In the genomic region with DNA sequence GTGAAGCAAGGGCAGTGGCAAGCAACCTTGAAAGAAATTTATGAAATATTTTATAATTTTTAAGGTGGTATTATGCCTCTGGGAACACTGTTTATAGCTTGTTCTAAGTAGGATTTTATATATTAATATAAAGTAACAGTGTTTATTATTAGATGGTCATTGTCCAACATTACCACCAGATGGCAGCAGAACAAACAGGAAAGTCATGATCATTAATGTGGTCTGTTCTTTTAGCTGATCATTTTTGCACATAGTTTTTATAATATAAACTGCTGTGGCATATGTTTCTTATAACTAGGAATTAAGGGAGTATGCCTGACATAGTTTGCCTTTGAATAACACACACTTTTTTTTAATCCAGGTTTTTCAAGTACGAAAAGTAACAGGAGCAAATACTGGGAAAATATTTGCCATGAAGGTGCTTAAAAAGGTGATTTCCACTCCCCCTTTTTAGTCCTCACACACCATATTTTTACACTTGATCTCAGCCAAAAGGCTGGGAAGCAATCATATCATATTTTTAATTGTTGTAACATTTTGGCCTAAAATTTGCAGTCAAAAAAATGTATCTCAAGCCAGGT, we compare ENCODE assay signal across 8 cellular contexts. TPM values are rescaled to one million over a fixed set of nuclear protein-coding genes. Genes with fewer than 3 reads are reported as not detected.
DNase-seq lines count a peak whose midpoint lies in the region; ATAC-seq and TF ChIP-seq lines count a peak whose summit lies in the region.

No MANE protein-coding gene starts in this region.

- peaks cover 12% of the 10 kb centered on the region for H3F3A ChIP-seq in neural progenitor cell (ENCODE audit: low read depth)

- H3K27me3 Mint-ChIP-seq in neural progenitor cell (ENCODE audit: insufficient read depth, low read depth) = peaks cover 2% of the 10 kb centered on the region

- H3K27ac ChIP-seq in neural progenitor cell = no peak overlapping the region

- H3K79me2 ChIP-seq in neural progenitor cell (ENCODE audit: low read depth) = no peaks in the 10 kb centered on the region

- peaks cover 5% of the 10 kb centered on the region for H3K36me3 ChIP-seq in neural progenitor cell

- no peaks in the 10 kb centered on the region for H3K9me3 Mint-ChIP-seq in neural progenitor cell

- DNase-seq in DMS 273 (lab: John Stamatoyannopoulos, UW; ENCODE audit: unreplicated experiment) (peak; percentile 66), DMS 273 treated with DMSO at 0.1 percent for 48 hours (lab: John Stamatoyannopoulos, UW) (no peak), RKO (ENCODE audit: low spot score) (peak; percentile 66), epithelial cell of esophagus (ENCODE audit: low read depth) (peak; percentile 50), neural progenitor cell (ENCODE audit: low spot score) (peak; percentile 52), activated gamma-delta T cell treated with Interleukin-2 at 50 U/mL for 16 hours (no peak)
- peak; percentile 15 for DNase-seq in Jurkat, Clone E6-1 (ENCODE audit: low read depth, low spot score)

- H3K36me3 Mint-ChIP-seq in neural progenitor cell = peaks cover 13% of the 10 kb centered on the region

- H3K4me3 ChIP-seq in Jurkat, Clone E6-1 (ENCODE audit: low read length) = no peak overlapping the region
- H3K4me3 ChIP-seq in epithelial cell of esophagus (ENCODE audit: low read length) (no peak overlapping the region), neural progenitor cell (no peak overlapping the region)

- ATAC-seq in GM19351 (IDR thresholded peaks at IDR 0.05; ENCODE audit: unreplicated experiment) = no peak

- no peaks in the 10 kb centered on the region for H3K27me3 ChIP-seq in neural progenitor cell

- no peak overlapping the region for H3K9ac ChIP-seq in neural progenitor cell

- H2AFZ ChIP-seq in neural progenitor cell (replicated peaks) = no peak overlapping the region

- no peaks in the 10 kb centered on the region for H3K9me3 ChIP-seq in neural progenitor cell (ENCODE audit: low read depth)

- no peaks in the 10 kb centered on the region for H4K20me1 ChIP-seq in neural progenitor cell (ENCODE audit: low read depth)

- H3K4me1 Mint-ChIP-seq in neural progenitor cell = no peaks in the 10 kb centered on the region

- H3K27ac Mint-ChIP-seq in neural progenitor cell = no peak overlapping the region

- TF ChIP-seq CTCF in epithelial cell of esophagus (IDR thresholded peaks at IDR 0.05; ENCODE audit: insufficient read depth, low read depth, low read length, missing control alignments) = peak; percentile 52
- TF ChIP-seq CTCF in neural progenitor cell (IDR thresholded peaks at IDR 0.05) = peak; percentile 74

- no peak overlapping the region for H3K4me2 ChIP-seq in neural progenitor cell

- no peak overlapping the region for H3K4me3 Mint-ChIP-seq in neural progenitor cell

- H3K4me1 ChIP-seq in neural progenitor cell = no peaks in the 10 kb centered on the region

RNA-seq across cellular contexts. Expression of a gene that starts 21.4 kb away (rescaled TPM):
- 32.4 TPM for polyA plus RNA-seq in Jurkat, Clone E6-1 (2012; ENCODE audit: insufficient read depth, insufficient read length)
- 15.5 and 18.7 TPM in 2 replicates for total RNA-seq in neural progenitor cell (ENCODE audit: low replicate concordance)

RNA-seq across cellular contexts. Expression of a gene that starts 21.6 kb away (rescaled TPM):
- polyA plus RNA-seq in Jurkat, Clone E6-1 (2012; ENCODE audit: insufficient read depth, insufficient read length) = 10.6 TPM
- 15.5 and 32.6 TPM in 2 replicates for total RNA-seq in neural progenitor cell (ENCODE audit: low replicate concordance)

RNA-seq across cellular contexts. Expression of a gene that starts 50.2 kb away (rescaled TPM):
- polyA plus RNA-seq in Jurkat, Clone E6-1 (2012; ENCODE audit: insufficient read depth, insufficient read length) = 16.4 TPM
- total RNA-seq in neural progenitor cell (ENCODE audit: low replicate concordance) = 15.8 and 20.5 TPM in 2 replicates

Comparison
In these comparisons a context has a peak if more than half of its experiments do, and no peak if none do; other contexts are left out.
1. DNase-seq: peak in DMS 273 (single experiment), Jurkat, Clone E6-1 (single experiment), RKO (single experiment), epithelial cell of esophagus (single experiment) and neural progenitor cell (single experiment); none in DMS 273 treated with DMSO at 0.1 percent for 48 hours (single experiment) and activated gamma-delta T cell treated with Interleukin-2 at 50 U/mL for 16 hours (single experiment).